30 cellular contexts compared by ENCODE assay signal in the genomic region with DNA sequence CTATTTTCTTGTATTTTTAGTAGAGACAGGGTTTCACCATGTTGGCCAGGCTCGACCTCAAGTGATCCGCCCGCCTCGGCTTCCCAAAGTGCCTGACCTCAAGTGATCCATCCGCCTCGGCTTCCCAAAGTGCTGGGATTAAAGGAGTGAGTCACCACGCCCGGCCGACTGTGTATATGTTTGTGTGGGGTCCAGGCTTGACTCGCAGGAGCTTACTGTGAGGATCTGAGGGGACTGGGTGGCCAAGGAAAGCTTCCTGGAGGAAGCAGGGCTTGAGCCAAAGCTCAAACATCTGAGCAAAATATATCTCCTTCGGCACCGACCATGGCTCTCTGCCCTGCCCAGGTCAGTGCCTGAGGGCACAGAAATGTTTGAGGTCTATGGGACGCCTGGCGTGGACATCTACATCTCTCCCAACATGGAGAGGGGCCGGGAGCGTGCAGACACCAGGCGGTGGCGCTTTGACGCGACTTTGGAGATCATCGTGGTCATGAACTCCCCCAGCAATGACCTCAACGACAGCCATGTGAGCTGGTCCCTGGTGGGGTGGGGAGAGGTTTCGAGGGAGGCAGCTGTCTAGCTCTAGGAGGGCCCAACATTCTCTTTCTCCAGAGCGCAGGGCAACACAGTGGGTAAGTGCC. TPM values are rescaled to one million over a fixed set of nuclear protein-coding genes. Genes with fewer than 3 reads are reported as not detected.
A peak's percentile ranks its signal among the peaks of the same experiment; 100 is the strongest.
DNase-seq lines count a peak whose midpoint lies in the region; ATAC-seq and TF ChIP-seq lines count a peak whose summit lies in the region.
"Had no signal": no experiment of that assay in that cellular context is flagged by ENCODE, and none has a peak within 500 bp of the region (broad histone marks: within the 10 kb centered on the region; RNA-seq: fewer than 3 reads in every experiment).

No MANE protein-coding gene starts in this region.

- no peaks in the 10 kb centered on the region for H3K4me1 ChIP-seq in aorta (ENCODE audit: control insufficient read depth in 1 of 2, insufficient read depth in 2 of 2, low read length in 2 of 2)
- H3K4me1 ChIP-seq: BLaER1, Caco-2, spleen, tibial nerve had no signal

- H3K9me3 ChIP-seq in aorta (ENCODE audit: control insufficient read depth, low read length): peaks cover 1% of the 10 kb centered on the region
- H3K9me3 ChIP-seq: BLaER1, Caco-2 had no signal

- POLR2A ChIA-PET in RWPE1 (lab: Yijun Ruan, JAX; ENCODE audit: low non-redundant PET): no interaction called here

- TF ChIP-seq CTCF in RWPE1 (conservative IDR thresholded peaks at IDR 0.05; ENCODE audit: low read depth) (no peak), fibroblast of mammary gland (conservative IDR thresholded peaks at IDR 0.05; ENCODE audit: control insufficient read depth, insufficient read depth, low read depth, low read length) (no peak), lower leg skin (IDR thresholded peaks at IDR 0.05) (no peak)

- ATAC-seq in aorta (ENCODE audit: low FRiP score): no peak
- ATAC-seq: stimulated activated naive CD8-positive, alpha-beta T cell treated with anti-CD3 and anti-CD28 coated beads, Interleukin-15, amount 100 ng/mL, for 72 hours had no signal

- CTCF ChIA-PET in RWPE1 (lab: Yijun Ruan, JAX): interaction anchor here (0.6 to 1.0 kb wide), 2 partner anchors 116 to 138 kb away, joined by 3 read pairs; no protein-coding TSS in a partner anchor

- no peaks in the 10 kb centered on the region for H3K27me3 ChIP-seq in aorta (ENCODE audit: control insufficient read depth in 1 of 2, insufficient read depth in 2 of 2, low read length in 1 of 2)
- H3K27me3 ChIP-seq: BLaER1 had no signal

- H3K36me3 ChIP-seq in aorta (ENCODE audit: control insufficient read depth in 1 of 2, insufficient read depth in 2 of 2, low read length in 1 of 2): no peaks in the 10 kb centered on the region
- H3K36me3 ChIP-seq: BLaER1, spleen, tibial nerve had no signal

- H3K4me3 ChIP-seq in fibroblast of mammary gland (ENCODE audit: control insufficient read depth, low read depth, low read length): no peak overlapping the region
- no peak overlapping the region for H3K4me3 ChIP-seq in aorta (ENCODE audit: low read length in 2 of 2)
- no peak overlapping the region for H3K4me3 ChIP-seq in lower leg skin (ENCODE audit: low read depth, poor library complexity, severe bottlenecking)
- H3K4me3 ChIP-seq: BLaER1, spleen, tibial nerve had no signal

- peak; percentile 33 for DNase-seq in NCI-H82 (lab: John Stamatoyannopoulos, UW)
- no peak for DNase-seq in NCI-H82 treated with DMSO at 0.1 percent for 48 hours (lab: John Stamatoyannopoulos, UW; ENCODE audit: unreplicated experiment)
- DNase-seq in RWPE1 (ENCODE audit: low spot score): no peak
- DNase-seq in fibroblast of mammary gland (ENCODE audit: low read depth): peak; percentile 55
- peak; percentile 24 to 69 for DNase-seq in aorta
- DNase-seq in cerebellar cortex (ENCODE audit: low spot score): no peak
- DNase-seq in lower leg skin (ENCODE audit: low spot score in 2 of 2): no peak
- no peak for DNase-seq in NCI-H2227 treated with DMSO at 0.1 percent for 48 hours (lab: John Stamatoyannopoulos, UW)
- DNase-seq: activated CD4-positive, alpha-beta T cell treated with anti-CD3 and anti-CD28 coated beads for 4 hours; activated naive CD4-positive, alpha-beta T cell treated with anti-CD3 and anti-CD28 coated beads, Interleukin-2, amount 10 ng/mL, durations not matched to agents 7 days and 5 days; anterior cingulate cortex; Caco-2; DMS79 treated with DMSO at 0.1 percent for 48 hours; effector CD4-positive, alpha-beta T cell; erythroblast; GOT3; NCI-H187; nucleus accumbens; SHP77 treated with DMSO at 0.1 percent for 48 hours; spleen; stimulated activated CD4-positive, alpha-beta T cell treated with anti-CD3 and anti-CD28 coated beads, Interleukin-4, amount 100 ng/mL, for 24 hours; stimulated activated naive CD8-positive, alpha-beta T cell treated with anti-CD3 and anti-CD28 coated beads, Interleukin-15, amount 100 ng/mL, for 72 hours; T-helper 1 cell had no signal

- no peak for TF ChIP-seq POLR2A in lower leg skin (IDR thresholded peaks at IDR 0.05)

- 76 to 77% methylated on average over 24 of the region's 24 CpGs for WGBS in aorta, 2 donors
- WGBS in lower leg skin, 2 donors: 72% methylated on average over 24 of the region's 24 CpGs

- H3K27ac ChIP-seq in RWPE1: peak overlapping the region; percentile 89
- H3K27ac ChIP-seq in aorta (ENCODE audit: low read depth in 1 of 2, low read length in 2 of 2): no peak overlapping the region
- H3K27ac ChIP-seq: 22Rv1, BLaER1, spleen, tibial nerve had no signal

- intact Hi-C loops in aorta (cut with DNase I): no loop called here
- intact Hi-C loops in lower leg skin (cut with DNase I; ENCODE audit: low total_unique reads): no loop called here

RNA-seq across cellular contexts. Expression of gene PADI3, which starts 10.5 kb away (rescaled TPM):
- not detected for total RNA-seq in aorta
- polyA plus RNA-seq in aorta: not detected
- 1 to 10 TPM in 1 of 4 donors, under 1 TPM in 1, not detected in 2; 0.23 to 2.1 TPM for total RNA-seq in lower leg skin
- total RNA-seq: Caco-2, cerebellum, spleen, tibial nerve had no signal
- polyA plus RNA-seq: spleen had no signal

RNA-seq across cellular contexts. Expression of gene PADI4, which starts 48.6 kb away (rescaled TPM):
- 1 to 10 TPM; 1.7 to 2.1 TPM for total RNA-seq in aorta
- polyA plus RNA-seq in aorta: not detected
- total RNA-seq in lower leg skin: under 1 TPM in 1 of 4 donors, not detected in 3; 0.51 TPM
- total RNA-seq: Caco-2, kidney epithelial cell, lung microvascular endothelial cell, renal cortical epithelial cell, tibial nerve had no signal

RNA-seq across cellular contexts. Expression of gene PADI1, which starts 54.4 kb away (rescaled TPM):
- total RNA-seq in aorta (not detected), lower leg skin (10 to 100 TPM in 1 of 4 donors, 1 to 10 TPM in 3; 3.2 to 24.2 (median 6.6) TPM)
- polyA plus RNA-seq in aorta: under 1 TPM; 0.05 to 0.13 TPM
- total RNA-seq: Caco-2, tibial nerve had no signal

Comparison
In these comparisons a context has a peak if more than half of its experiments do, and no peak if none do; other contexts are left out.
1. DNase-seq: peak in NCI-H82 (single experiment), fibroblast of mammary gland (single experiment) and aorta (2 of 2); none in NCI-H82 treated with DMSO at 0.1 percent for 48 hours (single experiment), RWPE1 (single experiment), cerebellar cortex (single experiment), lower leg skin (0 of 2) and NCI-H2227 treated with DMSO at 0.1 percent for 48 hours (single experiment).
2. RNA of gene PADI1, which starts 54.4 kb away (total RNA-seq): 3.2 to 24.2 TPM in lower leg skin; not detected in aorta; every median in the first group is over 4 times any median in the second.